ENCODE assay signal across 23 cellular contexts in the genomic region with DNA sequence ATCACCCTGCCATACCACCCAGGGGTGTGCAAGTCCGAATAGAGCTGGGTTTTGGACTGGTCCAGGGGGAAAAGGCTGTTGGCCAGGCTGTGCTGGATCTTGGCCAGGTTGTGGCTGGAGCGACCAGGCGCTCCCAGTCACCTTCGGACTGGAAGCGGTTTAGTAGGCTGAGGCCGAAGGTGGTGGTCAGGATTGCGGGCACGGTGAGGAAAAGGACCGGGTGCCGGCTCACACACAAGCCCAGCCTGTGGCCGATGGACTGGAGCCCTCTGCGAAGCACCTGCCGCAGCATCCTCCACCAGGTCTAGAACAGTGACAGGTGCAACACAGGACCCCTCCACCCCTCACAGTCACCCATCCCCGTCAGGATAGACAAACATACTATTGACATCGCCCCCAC.
DNase-seq lines count a peak whose midpoint lies in the region; ATAC-seq, FAIRE-seq and TF ChIP-seq lines count a peak whose summit lies in the region.
"Had no signal": no experiment of that assay in that cellular context is flagged by ENCODE, and none has a peak within 500 bp of the region (broad histone marks: within the 10 kb centered on the region; RNA-seq: fewer than 3 reads in every experiment).

No MANE protein-coding gene starts in this region.

- H3K4ac ChIP-seq in H1 (replicated peaks; ENCODE audit: insufficient read length, low read depth, low read length), result no peak overlapping the region

- no peak for TF ChIP-seq EP300 in H1 (IDR thresholded peaks at IDR 0.05; ENCODE audit: borderline replicate concordance in 1 of 2, low read depth in 2 of 2, low read length in 2 of 2)
- no peak for TF ChIP-seq EP300 in HepG2 (IDR thresholded peaks at IDR 0.05; ENCODE audit: low read depth in 2 of 2, low read length in 2 of 2)
- no peak for TF ChIP-seq EP300 in HepG2 (CRISPR knock-in tag; IDR thresholded peaks at IDR 0.05; ENCODE audit: borderline replicate concordance)

- H3K4me1 ChIP-seq in GM23338 (ENCODE audit: insufficient read depth), result no peaks in the 10 kb centered on the region
- H3K4me1 ChIP-seq in H1 (replicated peaks in 1 of 4; ENCODE audit: control insufficient read depth in 3 of 4, insufficient read depth in 4 of 4, low read length in 3 of 4), result no peaks in the 10 kb centered on the region
- H3K4me1 ChIP-seq in HepG2 (ENCODE audit: insufficient read depth, low read length), result no peaks in the 10 kb centered on the region
- H3K4me1 ChIP-seq: A549, BE2C had no signal

- no peak overlapping the region for H2BK12ac ChIP-seq in H1 (ENCODE audit: low read depth, low read length)

- H4K20me1 ChIP-seq in GM23338 (replicated peaks; ENCODE audit: insufficient read depth), result no peaks in the 10 kb centered on the region
- H4K20me1 ChIP-seq in H1 (replicated peaks in 1 of 2; ENCODE audit: control insufficient read depth in 1 of 2, insufficient read depth in 2 of 2, low read length in 2 of 2), result no peaks in the 10 kb centered on the region
- H4K20me1 ChIP-seq in HepG2 (ENCODE audit: insufficient read depth, low read length), result no peaks in the 10 kb centered on the region
- H4K20me1 ChIP-seq: BLaER1 treated with 17β-estradiol and CSF1 and Interleukin-3, amounts not matched to agents 10 nM and 100 nM had no signal

- H2BK15ac ChIP-seq in H1 (ENCODE audit: low read length), result no peak overlapping the region

- H4K5ac ChIP-seq in H1 (ENCODE audit: insufficient read length, low read depth, low read length), result no peak overlapping the region

- H3K4me3 ChIP-seq in GM23338 (no peak overlapping the region), H1 (ENCODE audit: extremely low read depth in 1 of 4, insufficient read depth in 2 of 4, low read depth in 3 of 4, low read length in 4 of 4) (no peak overlapping the region), HepG2 (replicated peaks in 1 of 3; ENCODE audit: insufficient read depth in 1 of 3, low read depth in 2 of 3, low read length in 3 of 3) (no peak overlapping the region)
- H3K4me3 ChIP-seq: A549; BLaER1 treated with 17β-estradiol and CSF1 and Interleukin-3, amounts not matched to agents 10 nM and 100 nM had no signal

- no peaks in the 10 kb centered on the region for H3K23me2 ChIP-seq in H1 (ENCODE audit: low read depth, low read length)

- no peaks in the 10 kb centered on the region for H3K27me3 ChIP-seq in GM23338 (ENCODE audit: insufficient read depth)
- H3K27me3 ChIP-seq in H1 (replicated peaks in 1 of 4; ENCODE audit: control insufficient read depth in 3 of 4, extremely low read depth in 1 of 4, insufficient read depth in 3 of 4, low read length in 3 of 4), result no peaks in the 10 kb centered on the region
- no peaks in the 10 kb centered on the region for H3K27me3 ChIP-seq in HepG2 (ENCODE audit: control insufficient read depth in 1 of 2, insufficient read depth in 2 of 2, low read length in 2 of 2)
- H3K27me3 ChIP-seq: BE2C; BLaER1 treated with 17β-estradiol and CSF1 and Interleukin-3, amounts not matched to agents 10 nM and 100 nM had no signal

- CTCF ChIA-PET in H1 (lab: Charles Lee; ENCODE audit: partially characterized antibody) (no interaction called here), HepG2 (lab: Yijun Ruan, JAX; ENCODE audit: low intra/inter-chr PET ratio, low total read pairs) (no interaction called here)

- POLR2A ChIA-PET in H1 (lab: Charles Lee; ENCODE audit: partially characterized antibody), result no interaction called here
- POLR2A ChIA-PET in HepG2 (lab: Yijun Ruan, JAX), result no interaction called here

- H2AK5ac ChIP-seq in H1 (ENCODE audit: low read depth, low read length), result no peak overlapping the region

- H2BK20ac ChIP-seq in H1 (ENCODE audit: low read length), result no peak overlapping the region

- H3K4me2 ChIP-seq in GM23338 (no peak overlapping the region), H1 (ENCODE audit: insufficient read depth in 1 of 2, low read depth in 2 of 2, low read length in 2 of 2) (no peak overlapping the region), HepG2 (ENCODE audit: low read depth, low read length) (no peak overlapping the region)
- H3K4me2 ChIP-seq: A549; BLaER1 treated with 17β-estradiol and CSF1 and Interleukin-3, amounts not matched to agents 10 nM and 100 nM had no signal

- intact Hi-C loops in HepG2 (cut with micrococcal nuclease; ENCODE audit: unreplicated experiment), result no loop called here

- H3K4me1 Mint-ChIP-seq in GM23338 (no peaks in the 10 kb centered on the region; the same call in 2 of the 3 replicates), chondrocyte (ENCODE audit: low read depth) (no peaks in the 10 kb centered on the region)
- H3K4me1 Mint-ChIP-seq: CD14-positive monocyte, H9 had no signal

- H3K27ac Mint-ChIP-seq in GM23338 (no peak overlapping the region), chondrocyte (ENCODE audit: unreplicated experiment) (no peak overlapping the region)
- H3K27ac Mint-ChIP-seq: CD14-positive monocyte; CD4-positive, alpha-beta memory T cell had no signal

- no peak overlapping the region for H4K91ac ChIP-seq in H1 (replicated peaks; ENCODE audit: insufficient read length, low read length)

- peak; percentile 1 for DNase-seq in GM23338 (ENCODE audit: low spot score)
- DNase-seq in H1 (ENCODE audit: low read depth in 1 of 2, low spot score in 2 of 2), result no peak
- DNase-seq in HepG2 (ENCODE audit: low spot score), result no peak
- DNase-seq in chondrocyte (ENCODE audit: low spot score), result no peak
- DNase-seq in RKO (ENCODE audit: low spot score), result no peak
- DNase-seq in activated CD4-positive, alpha-beta T cell treated with anti-CD3 and anti-CD28 coated beads for 4 hours, result no peak
- DNase-seq: 8988T; ACHN; AML-193; BE2C; Calu3; CD4-positive, alpha-beta memory T cell; COR-L47; DMS53; DMS79 treated with DMSO at 0.1 percent for 48 hours; GF-D8 had no signal

- no peak overlapping the region for H3K56ac ChIP-seq in H1 (replicated peaks; ENCODE audit: insufficient read length, low read depth, low read length)

- H2AFZ ChIP-seq in GM23338 (no peak overlapping the region; the same call in 1 of the 2 replicates), H1 (ENCODE audit: low read length) (peak overlapping the region; percentile 67; the same call in 1 of the 2 replicates), HepG2 (ENCODE audit: low read length) (no peak overlapping the region)

- H3K9ac ChIP-seq in H1 (replicated peaks in 1 of 4; ENCODE audit: extremely low read depth in 1 of 4, low read depth in 3 of 4, low read length in 3 of 4), result no peak overlapping the region
- H3K9ac ChIP-seq in HepG2 (ENCODE audit: insufficient read depth, low read depth, low read length), result no peak overlapping the region
- H3K9ac ChIP-seq: BLaER1 treated with 17β-estradiol and CSF1 and Interleukin-3, amounts not matched to agents 10 nM and 100 nM had no signal

- no peak overlapping the region for H3K18ac ChIP-seq in H1 (ENCODE audit: extremely low read depth, low read length)

- FAIRE-seq in H1 (lab: Jason Lieb, UNC), result no peak
- FAIRE-seq in HepG2 (lab: Jason Lieb, UNC), result no peak
- FAIRE-seq: A549, GM12891, GM18507 had no signal

- H3K79me1 ChIP-seq in H1 (ENCODE audit: low read depth, low read length), result no peaks in the 10 kb centered on the region

- BruUV-seq in HepG2 (replicated peaks; lab: Mats Ljungman, UMichigan), result no TSS peak

- no peaks in the 10 kb centered on the region for H3K36me3 ChIP-seq in GM23338 (ENCODE audit: insufficient read depth)
- no peaks in the 10 kb centered on the region for H3K36me3 ChIP-seq in H1 (ENCODE audit: control insufficient read depth in 2 of 4, insufficient read depth in 4 of 4, low read length in 3 of 4)
- H3K36me3 ChIP-seq in HepG2 (replicated peaks in 1 of 2; ENCODE audit: control insufficient read depth in 1 of 2, insufficient read depth in 2 of 2, low read length in 2 of 2), result no peaks in the 10 kb centered on the region
- H3K36me3 ChIP-seq: BE2C; BLaER1 treated with 17β-estradiol and CSF1 and Interleukin-3, amounts not matched to agents 10 nM and 100 nM had no signal

- H3K9me3 ChIP-seq in H1 (ENCODE audit: insufficient read depth in 2 of 2, low read depth in 1 of 2, low read length in 1 of 2), result no peaks in the 10 kb centered on the region
- peaks cover 3% of the 10 kb centered on the region; the same call in 1 of the 2 replicates for H3K9me3 ChIP-seq in HepG2 (ENCODE audit: low read length)
- H3K9me3 ChIP-seq: A549, BE2C had no signal

- TF ChIP-seq CTCF in GM23338 (conservative IDR thresholded peaks at IDR 0.05; ENCODE audit: low read depth in 2 of 2) (no peak), H1 (IDR thresholded peaks at IDR 0.05; ENCODE audit: control extremely low read depth in 1 of 3, insufficient read depth in 1 of 3, low read depth in 1 of 3, low read length in 3 of 3) (no peak), HepG2 (CRISPR knock-in tag; IDR thresholded peaks at IDR 0.05) (no peak), chondrocyte (IDR thresholded peaks at IDR 0.05) (no peak)

- H3K27me3 Mint-ChIP-seq in GM23338 (ENCODE audit: insufficient read depth, low read depth, poor library complexity) (no peaks in the 10 kb centered on the region), chondrocyte (ENCODE audit: low read depth) (no peaks in the 10 kb centered on the region)
- H3K27me3 Mint-ChIP-seq: CD4-positive, alpha-beta memory T cell had no signal

- WGBS in H1 (ENCODE audit: extremely low coverage in 1 of 2, insufficient coverage in 1 of 2, insufficient read length in 1 of 2, insufficient replicate concordance in 2 of 2, low coverage in 1 of 2, low lambda C conversion rate in 2 of 2, missing lambda C conversion rate in 1 of 2), 2 experiments, result 94% methylated on average over 15 of the region's 15 CpGs; no CpG with 5 or more reads in 1 of the 2 experiments
- 15% methylated on average over 9 of the region's 15 CpGs for WGBS in HepG2 (ENCODE audit: low lambda C conversion rate)

- H2BK5ac ChIP-seq in H1 (ENCODE audit: low read depth, low read length), result no peak overlapping the region

- TF ChIP-seq RAD21 in H1 (IDR thresholded peaks at IDR 0.05 in 1 of 2, conservative IDR thresholded peaks at IDR 0.05 in 1 of 2; ENCODE audit: low read depth in 2 of 2, low read length in 2 of 2), result no peak
- TF ChIP-seq RAD21 in HepG2 (CRISPR knock-in tag; IDR thresholded peaks at IDR 0.05), result no peak

- H3K79me2 ChIP-seq in GM23338 (replicated peaks; ENCODE audit: insufficient read depth) (no peaks in the 10 kb centered on the region), H1 (ENCODE audit: control insufficient read depth in 1 of 2, insufficient read depth in 2 of 2, low read length in 2 of 2) (no peaks in the 10 kb centered on the region), HepG2 (ENCODE audit: insufficient read depth, low read length) (no peaks in the 10 kb centered on the region)

- H3K14ac ChIP-seq in H1 (ENCODE audit: insufficient read length), result no peak overlapping the region

- TF ChIP-seq POLR2A in H1 (IDR thresholded peaks at IDR 0.05; ENCODE audit: control extremely low read depth in 1 of 2, low read depth in 2 of 2, low read length in 2 of 2) (no peak), HepG2 (IDR thresholded peaks at IDR 0.05; ENCODE audit: insufficient read depth in 1 of 2, low read depth in 2 of 2, low read length in 2 of 2) (no peak)

- no peaks in the 10 kb centered on the region for H3F3A ChIP-seq in GM23338 (replicated peaks; ENCODE audit: low read depth)

- no peak overlapping the region for H3K23ac ChIP-seq in H1 (ENCODE audit: insufficient read length)

- H3K9me3 Mint-ChIP-seq in GM23338 (peaks cover 4% of the 10 kb centered on the region; the same call in 2 of the 3 replicates), chondrocyte (ENCODE audit: low read depth) (peaks cover 23% of the 10 kb centered on the region)

- in situ Hi-C loops in HepG2 (cut with HindIII; ENCODE audit: extremely low pct_ligation_motif_present, low pct_unique_long_range_greater_than_20kb), result no loop called here

- H3K9me2 ChIP-seq in GM23338 (ENCODE audit: insufficient read depth), result no peaks in the 10 kb centered on the region

- H4K8ac ChIP-seq in H1 (ENCODE audit: extremely low read depth, insufficient read depth, low read length), result peak overlapping the region; percentile 11; the same call in 1 of the 2 replicates

- no peak overlapping the region for H2BK120ac ChIP-seq in H1 (replicated peaks; ENCODE audit: low read depth, low read length)

- H3K27ac ChIP-seq in GM23338 (ENCODE audit: low read depth), result no peak overlapping the region
- H3K27ac ChIP-seq in H1 (ENCODE audit: low read depth, low read length), result no peak overlapping the region
- no peak overlapping the region for H3K27ac ChIP-seq in HepG2 (ENCODE audit: extremely low read length, insufficient read depth, low read length)
- H3K27ac ChIP-seq: A549; BLaER1 treated with 17β-estradiol and CSF1 and Interleukin-3, amounts not matched to agents 10 nM and 100 nM had no signal

- ATAC-seq in GM23338 (no peak), HepG2 (peak; percentile 64)
- ATAC-seq: A549, HCT116 had no signal

- no peak overlapping the region for H3K4me3 Mint-ChIP-seq in GM23338
- H3K4me3 Mint-ChIP-seq in chondrocyte (ENCODE audit: unreplicated experiment), result no peak overlapping the region
- H3K4me3 Mint-ChIP-seq: CD14-positive monocyte; CD4-positive, alpha-beta memory T cell; H9 had no signal

- no peaks in the 10 kb centered on the region for H3K36me3 Mint-ChIP-seq in GM23338 (ENCODE audit: low read depth)
- no peaks in the 10 kb centered on the region for H3K36me3 Mint-ChIP-seq in chondrocyte (ENCODE audit: low read depth)
- H3K36me3 Mint-ChIP-seq: CD14-positive monocyte; CD4-positive, alpha-beta memory T cell had no signal
